ENCODE assay signal across 8 cellular contexts in genomic region chr1:204411451-204412245, GRCh38. TPM values are rescaled to one million over a fixed set of nuclear protein-coding genes. Genes with fewer than 3 reads are reported as not detected.
A peak's percentile ranks its signal among the peaks of the same experiment; 100 is the strongest.
DNase-seq lines count a peak whose midpoint lies in the region; ATAC-seq and TF ChIP-seq lines count a peak whose summit lies in the region.

Gene PPP1R15B, minus strand, starts transcription at chr1:204411817. Its CDS starts 406 bp downstream, at chr1:204411411.

- H3K4me3 Mint-ChIP-seq in GM23338 = peak within 1 kb of the TSS; percentile 94
- H3K4me3 Mint-ChIP-seq in activated T-helper 17 cell treated with anti-CD3 and anti-CD28 coated beads, Interleukin-2, amount 50 U/mL, for 72 hours = peak within 1 kb of the TSS; percentile 98
- H3K4me3 Mint-ChIP-seq in naive thymus-derived CD8-positive, alpha-beta T cell = peak within 1 kb of the TSS; percentile 97 to 100 (median 98)

- CTCF ChIA-PET in RWPE1 (lab: Yijun Ruan, JAX) = interaction anchor here (0.6 to 2.9 kb wide), 8 partner anchors 13 to 120 kb away, joined by 3 to 14 read pairs (median 5); partner anchors contain the start of gene PIK3C2B

- peak within 1 kb of the TSS; percentile 100 for H3K27ac Mint-ChIP-seq in GM23338
- H3K27ac Mint-ChIP-seq in activated T-helper 17 cell treated with anti-CD3 and anti-CD28 coated beads, Interleukin-2, amount 50 U/mL, for 72 hours = peak within 1 kb of the TSS; percentile 99
- H3K27ac Mint-ChIP-seq in naive thymus-derived CD8-positive, alpha-beta T cell = peak within 1 kb of the TSS; percentile 98 to 100 (median 99)

- ATAC-seq in GM23338 = peak; percentile 93
- ATAC-seq in activated T-helper 17 cell treated with anti-CD3 and anti-CD28 coated beads, Interleukin-2, amount 50 U/mL, for 72 hours (replicated peaks) = peak; percentile 93
- peak; percentile 88 to 89 for ATAC-seq in naive thymus-derived CD8-positive, alpha-beta T cell

- no peaks in the 10 kb centered on the region for H3K9me3 ChIP-seq in DOHH2 (ENCODE audit: control insufficient read depth, insufficient read depth, low read length)
- H3K9me3 ChIP-seq in fibroblast of lung (ENCODE audit: control insufficient read depth, insufficient read depth, low read depth, low read length) = no peaks in the 10 kb centered on the region

- H3K9me2 ChIP-seq in DOHH2 (replicated peaks; ENCODE audit: control insufficient read depth, low read length) (no peaks in the 10 kb centered on the region), GM23338 (ENCODE audit: insufficient read depth) (no peaks in the 10 kb centered on the region)

- H3K36me3 ChIP-seq in DOHH2 (ENCODE audit: control insufficient read depth, low read length) (peaks cover 49% of the 10 kb centered on the region), GM23338 (ENCODE audit: insufficient read depth) (no peaks in the 10 kb centered on the region), fibroblast of lung (ENCODE audit: control insufficient read depth, insufficient read depth, low read length) (no peaks in the 10 kb centered on the region)

- peaks cover 18% of the 10 kb centered on the region for H3K27me3 Mint-ChIP-seq in GM23338 (ENCODE audit: insufficient read depth, low read depth, poor library complexity)
- H3K27me3 Mint-ChIP-seq in activated T-helper 17 cell treated with anti-CD3 and anti-CD28 coated beads, Interleukin-2, amount 50 U/mL, for 72 hours = no peaks in the 10 kb centered on the region
- H3K27me3 Mint-ChIP-seq in naive thymus-derived CD8-positive, alpha-beta T cell = no peaks in the 10 kb centered on the region

- DNase-seq in GM23338 (ENCODE audit: low spot score) (peak; percentile 99), LNCaP clone FGC (ENCODE audit: low read depth) (peak; percentile 95), RWPE1 (ENCODE audit: low spot score) (peak; percentile 100), fibroblast of lung (ENCODE audit: low read depth in 2 of 2) (peak; percentile 98 to 99)
- DNase-seq in naive thymus-derived CD8-positive, alpha-beta T cell = peak; percentile 93 to 99 (median 97)
- DNase-seq in stimulated activated naive CD4-positive, alpha-beta T cell (lab: John Stamatoyannopoulos, UW) = peak; percentile 95 to 99 (median 98)

- POLR2A ChIA-PET in RWPE1 (lab: Yijun Ruan, JAX; ENCODE audit: low non-redundant PET) = no interaction called here
- POLR2A ChIA-PET in naive thymus-derived CD8-positive, alpha-beta T cell (lab: Charles Lee) = interaction anchor here (0.5 to 2.1 kb wide), 9 partner anchors 15 to 1484 kb away, joined by 3 to 10 read pairs (median 5); partner anchors contain the start of genes MDM4 and PIK3C2B

- peaks cover 27% of the 10 kb centered on the region for H3K4me1 ChIP-seq in DOHH2 (ENCODE audit: control insufficient read depth, low read length)
- H3K4me1 ChIP-seq in GM23338 (ENCODE audit: insufficient read depth) = peaks cover 2% of the 10 kb centered on the region
- peaks cover 4% of the 10 kb centered on the region for H3K4me1 ChIP-seq in fibroblast of lung (ENCODE audit: control insufficient read depth, extremely low read depth, insufficient read depth, low read length)

- H3K27ac ChIP-seq in DOHH2 (ENCODE audit: low read depth, low read length) (peak within 1 kb of the TSS; percentile 77), GM23338 (ENCODE audit: low read depth) (peak within 1 kb of the TSS; percentile 97), RWPE1 (peak within 1 kb of the TSS; percentile 94), fibroblast of lung (ENCODE audit: insufficient read depth, low read length) (peak within 1 kb of the TSS; percentile 100)

- peaks cover 4% of the 10 kb centered on the region; the same call in 1 of the 2 replicates for H3F3A ChIP-seq in DOHH2 (ENCODE audit: control insufficient read depth, insufficient read depth)
- H3F3A ChIP-seq in GM23338 (replicated peaks; ENCODE audit: low read depth) = peaks cover 14% of the 10 kb centered on the region; the same call in 1 of the 2 replicates

- H3K4me2 ChIP-seq in DOHH2 (ENCODE audit: low read length) (peak within 1 kb of the TSS; percentile 89), GM23338 (peak within 1 kb of the TSS; percentile 84), fibroblast of lung (ENCODE audit: extremely low read depth, insufficient read depth, low read length) (peak within 1 kb of the TSS; percentile 98)

- peaks cover 44% of the 10 kb centered on the region for H4K20me1 ChIP-seq in DOHH2 (ENCODE audit: control insufficient read depth, insufficient read depth, low read depth, low read length)
- H4K20me1 ChIP-seq in GM23338 (replicated peaks; ENCODE audit: insufficient read depth) = peaks cover 43% of the 10 kb centered on the region
- peaks cover 16% of the 10 kb centered on the region for H4K20me1 ChIP-seq in fibroblast of lung (ENCODE audit: control insufficient read depth, extremely low read depth, insufficient read depth, low read length)

- peak within 1 kb of the TSS; percentile 96 for H3K4me3 ChIP-seq in DOHH2 (ENCODE audit: low read length)
- peak within 1 kb of the TSS; percentile 97 for H3K4me3 ChIP-seq in GM23338
- peak within 1 kb of the TSS; percentile 78 for H3K4me3 ChIP-seq in LNCaP clone FGC (ENCODE audit: low read depth, low read length)
- peak within 1 kb of the TSS; percentile 86 to 99 (median 97) for H3K4me3 ChIP-seq in fibroblast of lung (replicated peaks in 1 of 4; ENCODE audit: control extremely low read depth in 1 of 4, insufficient read depth in 1 of 4, low read depth in 3 of 4, low read length in 4 of 4)

- 0 out of 2 replicates have a peak within 1 kb of the TSS, but pooled peaks have one; percentile 8 for H2AFZ ChIP-seq in GM23338
- H2AFZ ChIP-seq in fibroblast of lung (ENCODE audit: low read length) = peak within 1 kb of the TSS; percentile 47

- H3K4me1 Mint-ChIP-seq in GM23338 = peaks cover 3% of the 10 kb centered on the region; the same call in 1 of the 3 replicates
- H3K4me1 Mint-ChIP-seq in activated T-helper 17 cell treated with anti-CD3 and anti-CD28 coated beads, Interleukin-2, amount 50 U/mL, for 72 hours = peaks cover 4% of the 10 kb centered on the region
- peaks cover 1 to 22% (median 10%) of the 10 kb centered on the region in 4 donors for H3K4me1 Mint-ChIP-seq in naive thymus-derived CD8-positive, alpha-beta T cell

- peaks cover 66% of the 10 kb centered on the region for H3K79me2 ChIP-seq in DOHH2 (ENCODE audit: control insufficient read depth, low read length)
- H3K79me2 ChIP-seq in GM23338 (replicated peaks; ENCODE audit: insufficient read depth) = peaks cover 49% of the 10 kb centered on the region
- H3K79me2 ChIP-seq in fibroblast of lung (ENCODE audit: control insufficient read depth, insufficient read depth, low read length) = peaks cover 49% of the 10 kb centered on the region

- H3K27me3 ChIP-seq in DOHH2 (ENCODE audit: control insufficient read depth, low read length) (no peaks in the 10 kb centered on the region), GM23338 (ENCODE audit: insufficient read depth) (no peaks in the 10 kb centered on the region), fibroblast of lung (ENCODE audit: control insufficient read depth, insufficient read depth, low read length) (no peaks in the 10 kb centered on the region)

- no peak for TF ChIP-seq CTCF in DOHH2 (IDR thresholded peaks at IDR 0.05; ENCODE audit: low read depth, low read length, poor library complexity, severe bottlenecking)
- TF ChIP-seq CTCF in GM23338 (conservative IDR thresholded peaks at IDR 0.05; ENCODE audit: low read depth in 2 of 2) = no peak
- no peak for TF ChIP-seq CTCF in LNCaP clone FGC (IDR thresholded peaks at IDR 0.05; ENCODE audit: control insufficient read depth, extremely low read depth, insufficient read depth)
- no peak for TF ChIP-seq CTCF in RWPE1 (conservative IDR thresholded peaks at IDR 0.05; ENCODE audit: low read depth)
- TF ChIP-seq CTCF in fibroblast of lung (conservative IDR thresholded peaks at IDR 0.05 in 1 of 2, IDR thresholded peaks at IDR 0.05 in 1 of 2; ENCODE audit: low read depth in 1 of 2, low read length in 2 of 2) = no peak

- no peaks in the 10 kb centered on the region for H3K9me3 Mint-ChIP-seq in GM23338
- H3K9me3 Mint-ChIP-seq in activated T-helper 17 cell treated with anti-CD3 and anti-CD28 coated beads, Interleukin-2, amount 50 U/mL, for 72 hours = no peaks in the 10 kb centered on the region
- H3K9me3 Mint-ChIP-seq in naive thymus-derived CD8-positive, alpha-beta T cell = no peaks in the 10 kb centered on the region

- peak within 1 kb of the TSS; percentile 100 for H3K9ac ChIP-seq in fibroblast of lung (ENCODE audit: insufficient read depth, low read length)

- H3K36me3 Mint-ChIP-seq in GM23338 (ENCODE audit: low read depth) = peaks cover 38% of the 10 kb centered on the region
- H3K36me3 Mint-ChIP-seq in activated T-helper 17 cell treated with anti-CD3 and anti-CD28 coated beads, Interleukin-2, amount 50 U/mL, for 72 hours (ENCODE audit: low read depth) = peaks cover 53% of the 10 kb centered on the region
- H3K36me3 Mint-ChIP-seq in naive thymus-derived CD8-positive, alpha-beta T cell = peaks cover 12 to 28% (median 21%) of the 10 kb centered on the region in 3 donors

TF ChIP-seq in GM23338, 12 proteins besides CTCF, POLR2A, EP300 and RAD21 (continues in another document):
- TF ChIP-seq NANOG (IDR thresholded peaks at IDR 0.05; ENCODE audit: borderline replicate concordance) (0 out of 2 replicates have a peak, but pooled peaks have one; percentile 5), EZH2phosphoT487 (IDR thresholded peaks at IDR 0.05; ENCODE audit: unreplicated experiment) (no peak), JUNB (IDR thresholded peaks at IDR 0.05; ENCODE audit: unreplicated experiment) (no peak), CREB1 (CRISPR knock-in tag; IDR thresholded peaks at IDR 0.05; ENCODE audit: low read depth) (peak; percentile 95), STAT1 (IDR thresholded peaks at IDR 0.05; ENCODE audit: unreplicated experiment) (no peak), EZH2 (IDR thresholded peaks at IDR 0.05; ENCODE audit: low read depth, unreplicated experiment) (no peak)
- TF ChIP-seq, protein P1, sequence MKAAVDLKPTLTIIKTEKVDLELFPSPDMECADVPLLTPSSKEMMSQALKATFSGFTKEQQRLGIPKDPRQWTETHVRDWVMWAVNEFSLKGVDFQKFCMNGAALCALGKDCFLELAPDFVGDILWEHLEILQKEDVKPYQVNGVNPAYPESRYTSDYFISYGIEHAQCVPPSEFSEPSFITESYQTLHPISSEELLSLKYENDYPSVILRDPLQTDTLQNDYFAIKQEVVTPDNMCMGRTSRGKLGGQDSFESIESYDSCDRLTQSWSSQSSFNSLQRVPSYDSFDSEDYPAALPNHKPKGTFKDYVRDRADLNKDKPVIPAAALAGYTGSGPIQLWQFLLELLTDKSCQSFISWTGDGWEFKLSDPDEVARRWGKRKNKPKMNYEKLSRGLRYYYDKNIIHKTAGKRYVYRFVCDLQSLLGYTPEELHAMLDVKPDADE (IDR thresholded peaks at IDR 0.05) = peak; percentile 77

RNA-seq across cellular contexts. Expression of gene PPP1R15B, which starts in this region (rescaled TPM):
- 58.4 and 64.3 TPM in 2 replicates for total RNA-seq in GM23338 (2014; rRNA removed; shearing (Covaris generic))
- polyA plus RNA-seq in GM23338 (2016; fragmentation: Nextera tagmentation; extraction: Ambion mirVana) (16.3 and 17.3 TPM in 2 replicates), fibroblast of lung (22.4 and 26.3 TPM in 2 replicates)
- 10 to 100 TPM; 63.9 to 71.6 TPM for total RNA-seq in activated T-helper 17 cell treated with anti-CD3 and anti-CD28 coated beads, Interleukin-2, amount 50 U/mL, for 72 hours
- 26.7 and 27.7 TPM in 2 replicates for total RNA-seq in fibroblast of lung
- polyA plus RNA-seq in fibroblast of lung (2012) = 12.7 and 13.6 TPM in 2 replicates
- polyA minus RNA-seq in fibroblast of lung (ENCODE audit: low replicate concordance) = 20.3 and 26.8 TPM in 2 replicates
- 10 to 100 TPM; 80.7 to 87.3 TPM for total RNA-seq in naive thymus-derived CD8-positive, alpha-beta T cell
- 10 to 100 TPM; 14.2 to 20.8 (median 17.7) TPM for polyA plus RNA-seq in naive thymus-derived CD8-positive, alpha-beta T cell

Comparison
In these comparisons a context has a peak if more than half of its experiments do, and no peak if none do; other contexts are left out.
1. Peak in every context shown above with its lines: DNase-seq, ATAC-seq, H3K4me3 ChIP-seq and H3K27ac ChIP-seq.